In genomic region chr3:189766416-189766815, GRCh38 we compare ENCODE assay signal across 17 cellular contexts.
DNase-seq lines count a peak whose midpoint lies in the region; ATAC-seq, FAIRE-seq and TF ChIP-seq lines count a peak whose summit lies in the region.
"Had no signal": no experiment of that assay in that cellular context is flagged by ENCODE, and none has a peak within 500 bp of the region (broad histone marks: within the 10 kb centered on the region; RNA-seq: fewer than 3 reads in every experiment).

No MANE protein-coding gene starts in this region.

- no peak for TF ChIP-seq RAD21 in H1 (IDR thresholded peaks at IDR 0.05 in 1 of 2, conservative IDR thresholded peaks at IDR 0.05 in 1 of 2; ENCODE audit: low read depth in 2 of 2, low read length in 2 of 2)

- no peaks in the 10 kb centered on the region for H3K4me1 Mint-ChIP-seq in activated CD8-positive, alpha-beta T cell treated with anti-CD3 and anti-CD28 coated beads for 36 hours (ENCODE audit: low read depth)
- no peaks in the 10 kb centered on the region for H3K4me1 Mint-ChIP-seq in activated CD8-positive, alpha-beta memory T cell treated with anti-CD3 and anti-CD28 coated beads, Interleukin-2, amount 10 ng/mL, durations not matched to agents 7 days and 5 days
- H3K4me1 Mint-ChIP-seq: activated naive CD4-positive, alpha-beta T cell treated with anti-CD3 and anti-CD28 coated beads, Interleukin-2, amount 10 ng/mL, durations not matched to agents 7 days and 5 days; brain; CD4-positive, alpha-beta memory T cell had no signal

- H3K18ac ChIP-seq in H1 (ENCODE audit: extremely low read depth, low read length) (no peak overlapping the region), mesendoderm (ENCODE audit: low read length) (no peak overlapping the region)

- 77% methylated on average over 2 of the region's 2 CpGs; no CpG with 5 or more reads in 1 of the 2 experiments for WGBS in H1 (ENCODE audit: extremely low coverage in 1 of 2, insufficient coverage in 1 of 2, insufficient read length in 1 of 2, insufficient replicate concordance in 2 of 2, low coverage in 1 of 2, low lambda C conversion rate in 2 of 2, missing lambda C conversion rate in 1 of 2), 2 experiments
- WGBS in mesendoderm (ENCODE audit: extremely low coverage, insufficient coverage, low lambda C conversion rate): no CpG with 5 or more reads among the region's 2 CpGs

- H3K36me3 ChIP-seq in H1 (ENCODE audit: control insufficient read depth in 2 of 4, insufficient read depth in 4 of 4, low read length in 3 of 4) (no peaks in the 10 kb centered on the region), mesendoderm (ENCODE audit: control insufficient read depth, insufficient read depth, low read length) (no peaks in the 10 kb centered on the region)

- H2AK5ac ChIP-seq in H1 (ENCODE audit: low read depth, low read length) (no peak overlapping the region), mesendoderm (ENCODE audit: low read length) (no peak overlapping the region)

- H3K4me2 ChIP-seq in H1 (ENCODE audit: insufficient read depth in 1 of 2, low read depth in 2 of 2, low read length in 2 of 2) (no peak overlapping the region), mesendoderm (ENCODE audit: low read length) (no peak overlapping the region)

- H2BK20ac ChIP-seq in H1 (ENCODE audit: low read length): no peak overlapping the region

- CTCF ChIA-PET in H1 (lab: Charles Lee; ENCODE audit: partially characterized antibody): no interaction called here
- CTCF ChIA-PET in activated CD8-positive, alpha-beta T cell treated with anti-CD3 and anti-CD28 coated beads for 36 hours (lab: Charles Lee): no interaction called here
- CTCF ChIA-PET in activated CD8-positive, alpha-beta memory T cell treated with anti-CD3 and anti-CD28 coated beads, Interleukin-2, amount 10 ng/mL, durations not matched to agents 7 days and 5 days (lab: Charles Lee): no interaction called here

- DNase-seq in AG20443 (ENCODE audit: low spot score) (peak; percentile 14), OCI-M1 (lab: John Stamatoyannopoulos, UW) (peak; percentile 3), H1 (ENCODE audit: low read depth in 1 of 2, low spot score in 2 of 2) (no peak), mesendoderm (peak; percentile 74)
- DNase-seq in activated CD8-positive, alpha-beta T cell treated with anti-CD3 and anti-CD28 coated beads for 36 hours: no peak
- no peak for DNase-seq in activated CD4-positive, alpha-beta T cell treated with anti-CD3 and anti-CD28 coated beads, Interleukin-2, amount 50 U/mL, for 48 hours
- DNase-seq in activated CD8-positive, alpha-beta memory T cell treated with anti-CD3 and anti-CD28 coated beads, Interleukin-2, amount 10 ng/mL, durations not matched to agents 7 days and 5 days: no peak
- DNase-seq: activated naive CD4-positive, alpha-beta T cell treated with anti-CD3 and anti-CD28 coated beads, Interleukin-2, amount 10 ng/mL, durations not matched to agents 7 days and 5 days; CD4-positive, alpha-beta memory T cell; dorsolateral prefrontal cortex; EL; NCI-H1092; NCI-H82; RPMI8226; stimulated activated CD4-positive, alpha-beta T cell treated with anti-CD3 and anti-CD28 coated beads, Interleukin-4, amount 100 ng/mL, for 4 hours had no signal

- H4K8ac ChIP-seq in H1 (ENCODE audit: extremely low read depth, insufficient read depth, low read length): no peak overlapping the region
- no peak overlapping the region for H4K8ac ChIP-seq in mesendoderm (ENCODE audit: low read depth, low read length)

- H3K79me1 ChIP-seq in H1 (ENCODE audit: low read depth, low read length): no peaks in the 10 kb centered on the region
- H3K79me1 ChIP-seq in mesendoderm (ENCODE audit: low read length): no peaks in the 10 kb centered on the region

- H3K23me2 ChIP-seq in H1 (ENCODE audit: low read depth, low read length): no peaks in the 10 kb centered on the region

- H2AFZ ChIP-seq in H1 (ENCODE audit: low read length): no peak overlapping the region

- H2BK12ac ChIP-seq in H1 (ENCODE audit: low read depth, low read length): no peak overlapping the region

- H2BK120ac ChIP-seq in H1 (replicated peaks; ENCODE audit: low read depth, low read length) (no peak overlapping the region), mesendoderm (ENCODE audit: low read depth, low read length) (no peak overlapping the region)

- H3K4me3 ChIP-seq in H1 (ENCODE audit: extremely low read depth in 1 of 4, insufficient read depth in 2 of 4, low read depth in 3 of 4, low read length in 4 of 4) (no peak overlapping the region), mesendoderm (ENCODE audit: low read length) (no peak overlapping the region)
- H3K4me3 ChIP-seq: dorsolateral prefrontal cortex had no signal

- no peaks in the 10 kb centered on the region for H4K20me1 ChIP-seq in H1 (replicated peaks in 1 of 2; ENCODE audit: control insufficient read depth in 1 of 2, insufficient read depth in 2 of 2, low read length in 2 of 2)

- no peak for TF ChIP-seq POLR2A in H1 (IDR thresholded peaks at IDR 0.05; ENCODE audit: control extremely low read depth in 1 of 2, low read depth in 2 of 2, low read length in 2 of 2)

- H3K27ac ChIP-seq in H1 (ENCODE audit: low read depth, low read length): no peak overlapping the region
- no peak overlapping the region for H3K27ac ChIP-seq in mesendoderm (ENCODE audit: low read depth, low read length)
- H3K27ac ChIP-seq: dorsolateral prefrontal cortex had no signal

- H3K36me3 Mint-ChIP-seq in activated CD8-positive, alpha-beta T cell treated with anti-CD3 and anti-CD28 coated beads for 36 hours (ENCODE audit: low read depth): no peaks in the 10 kb centered on the region
- H3K36me3 Mint-ChIP-seq in activated CD8-positive, alpha-beta memory T cell treated with anti-CD3 and anti-CD28 coated beads, Interleukin-2, amount 10 ng/mL, durations not matched to agents 7 days and 5 days: no peaks in the 10 kb centered on the region
- H3K36me3 Mint-ChIP-seq: activated naive CD4-positive, alpha-beta T cell treated with anti-CD3 and anti-CD28 coated beads, Interleukin-2, amount 10 ng/mL, durations not matched to agents 7 days and 5 days; brain; CD4-positive, alpha-beta memory T cell had no signal

- H3K9me3 ChIP-seq in H1 (ENCODE audit: insufficient read depth in 2 of 2, low read depth in 1 of 2, low read length in 1 of 2): 0 out of 4 replicates have a peak, but pooled peaks cover under 1 to 2% of the 10 kb centered on the region in 2 experiments

- H4K5ac ChIP-seq in H1 (ENCODE audit: insufficient read length, low read depth, low read length) (no peak overlapping the region), mesendoderm (ENCODE audit: low read length) (no peak overlapping the region)

- H2BK5ac ChIP-seq in H1 (ENCODE audit: low read depth, low read length): no peak overlapping the region
- no peak overlapping the region for H2BK5ac ChIP-seq in mesendoderm (ENCODE audit: low read length)

- H3K14ac ChIP-seq in H1 (ENCODE audit: insufficient read length): no peak overlapping the region

- no peak overlapping the region for H3K4ac ChIP-seq in H1 (replicated peaks; ENCODE audit: insufficient read length, low read depth, low read length)
- H3K4ac ChIP-seq in mesendoderm (ENCODE audit: low read depth, low read length): no peak overlapping the region

- POLR2A ChIA-PET in H1 (lab: Charles Lee; ENCODE audit: partially characterized antibody): no interaction called here
- POLR2A ChIA-PET in activated CD8-positive, alpha-beta T cell treated with anti-CD3 and anti-CD28 coated beads for 36 hours (lab: Charles Lee): no interaction called here

- H3K9ac ChIP-seq in H1 (replicated peaks in 1 of 4; ENCODE audit: extremely low read depth in 1 of 4, low read depth in 3 of 4, low read length in 3 of 4): no peak overlapping the region
- no peak overlapping the region for H3K9ac ChIP-seq in mesendoderm (ENCODE audit: low read length)

- H3K56ac ChIP-seq in H1 (replicated peaks; ENCODE audit: insufficient read length, low read depth, low read length) (no peak overlapping the region), mesendoderm (ENCODE audit: low read length) (no peak overlapping the region)

- H3K79me2 ChIP-seq in H1 (ENCODE audit: control insufficient read depth in 1 of 2, insufficient read depth in 2 of 2, low read length in 2 of 2) (no peaks in the 10 kb centered on the region), mesendoderm (ENCODE audit: control insufficient read depth, insufficient read depth, low read length) (no peaks in the 10 kb centered on the region)

- peak; percentile 57 for FAIRE-seq in H1 (lab: Jason Lieb, UNC)

- H3K4me3 Mint-ChIP-seq in activated CD8-positive, alpha-beta T cell treated with anti-CD3 and anti-CD28 coated beads for 36 hours: no peak overlapping the region
- no peak overlapping the region for H3K4me3 Mint-ChIP-seq in activated CD8-positive, alpha-beta memory T cell treated with anti-CD3 and anti-CD28 coated beads, Interleukin-2, amount 10 ng/mL, durations not matched to agents 7 days and 5 days
- H3K4me3 Mint-ChIP-seq: activated naive CD4-positive, alpha-beta T cell treated with anti-CD3 and anti-CD28 coated beads, Interleukin-2, amount 10 ng/mL, durations not matched to agents 7 days and 5 days; brain; CD4-positive, alpha-beta memory T cell had no signal

- intact Hi-C loops in activated CD8-positive, alpha-beta T cell treated with anti-CD3 and anti-CD28 coated beads for 36 hours (cut with micrococcal nuclease): no loop called here

- no peaks in the 10 kb centered on the region for H3K27me3 Mint-ChIP-seq in activated CD8-positive, alpha-beta T cell treated with anti-CD3 and anti-CD28 coated beads for 36 hours
- H3K27me3 Mint-ChIP-seq in activated CD8-positive, alpha-beta memory T cell treated with anti-CD3 and anti-CD28 coated beads, Interleukin-2, amount 10 ng/mL, durations not matched to agents 7 days and 5 days: no peaks in the 10 kb centered on the region
- H3K27me3 Mint-ChIP-seq: activated naive CD4-positive, alpha-beta T cell treated with anti-CD3 and anti-CD28 coated beads, Interleukin-2, amount 10 ng/mL, durations not matched to agents 7 days and 5 days had no signal

- H4K91ac ChIP-seq in H1 (replicated peaks; ENCODE audit: insufficient read length, low read length): no peak overlapping the region

- H2BK15ac ChIP-seq in H1 (ENCODE audit: low read length) (no peak overlapping the region), mesendoderm (replicated peaks; ENCODE audit: low read depth) (no peak overlapping the region)

- no peak overlapping the region for H3K23ac ChIP-seq in H1 (ENCODE audit: insufficient read length)
- H3K23ac ChIP-seq in mesendoderm (ENCODE audit: low read length): no peak overlapping the region

- no peak for TF ChIP-seq CTCF in H1 (IDR thresholded peaks at IDR 0.05; ENCODE audit: control extremely low read depth in 1 of 3, insufficient read depth in 1 of 3, low read depth in 1 of 3, low read length in 3 of 3)
- no peak for TF ChIP-seq CTCF in activated CD8-positive, alpha-beta T cell treated with anti-CD3 and anti-CD28 coated beads for 36 hours (IDR thresholded peaks at IDR 0.05)

- ATAC-seq in activated CD8-positive, alpha-beta T cell treated with anti-CD3 and anti-CD28 coated beads for 36 hours: no peak
- no peak for ATAC-seq in HG02642 (IDR thresholded peaks at IDR 0.05; ENCODE audit: poor library complexity, unreplicated experiment)
- ATAC-seq in activated CD8-positive, alpha-beta memory T cell treated with anti-CD3 and anti-CD28 coated beads, Interleukin-2, amount 10 ng/mL, durations not matched to agents 7 days and 5 days: no peak

- no peaks in the 10 kb centered on the region for H3K9me3 Mint-ChIP-seq in activated CD8-positive, alpha-beta T cell treated with anti-CD3 and anti-CD28 coated beads for 36 hours
- no peaks in the 10 kb centered on the region for H3K9me3 Mint-ChIP-seq in activated CD8-positive, alpha-beta memory T cell treated with anti-CD3 and anti-CD28 coated beads, Interleukin-2, amount 10 ng/mL, durations not matched to agents 7 days and 5 days (ENCODE audit: low read depth)
- H3K9me3 Mint-ChIP-seq: activated naive CD4-positive, alpha-beta T cell treated with anti-CD3 and anti-CD28 coated beads, Interleukin-2, amount 10 ng/mL, durations not matched to agents 7 days and 5 days had no signal

- no peaks in the 10 kb centered on the region; a peak in 1 of 7 replicates for H3K4me1 ChIP-seq in H1 (replicated peaks in 1 of 4; ENCODE audit: control insufficient read depth in 3 of 4, insufficient read depth in 4 of 4, low read length in 3 of 4)
- no peaks in the 10 kb centered on the region for H3K4me1 ChIP-seq in mesendoderm (ENCODE audit: control insufficient read depth, low read depth, low read length)

- H3K27me3 ChIP-seq in H1 (replicated peaks in 1 of 4; ENCODE audit: control insufficient read depth in 3 of 4, extremely low read depth in 1 of 4, insufficient read depth in 3 of 4, low read length in 3 of 4) (no peaks in the 10 kb centered on the region; a peak in 2 of 7 replicates), mesendoderm (ENCODE audit: insufficient read depth, low read length, poor library complexity) (no peaks in the 10 kb centered on the region)

- TF ChIP-seq EP300 in H1 (IDR thresholded peaks at IDR 0.05; ENCODE audit: borderline replicate concordance in 1 of 2, low read depth in 2 of 2, low read length in 2 of 2): no peak

- no peak overlapping the region for H3K27ac Mint-ChIP-seq in activated CD8-positive, alpha-beta T cell treated with anti-CD3 and anti-CD28 coated beads for 36 hours
- no peak overlapping the region for H3K27ac Mint-ChIP-seq in activated CD8-positive, alpha-beta memory T cell treated with anti-CD3 and anti-CD28 coated beads, Interleukin-2, amount 10 ng/mL, durations not matched to agents 7 days and 5 days
- H3K27ac Mint-ChIP-seq: activated naive CD4-positive, alpha-beta T cell treated with anti-CD3 and anti-CD28 coated beads, Interleukin-2, amount 10 ng/mL, durations not matched to agents 7 days and 5 days; brain; CD4-positive, alpha-beta memory T cell had no signal

Comparison
In these comparisons a context has a peak if more than half of its experiments do, and no peak if none do; other contexts are left out.
1. DNase-seq: peak in AG20443 (single experiment), OCI-M1 (single experiment) and mesendoderm (single experiment); none in H1 (0 of 2), activated CD8-positive, alpha-beta T cell treated with anti-CD3 and anti-CD28 coated beads for 36 hours (single experiment), activated CD4-positive, alpha-beta T cell treated with anti-CD3 and anti-CD28 coated beads, Interleukin-2, amount 50 U/mL, for 48 hours (0 of 2) and activated CD8-positive, alpha-beta memory T cell treated with anti-CD3 and anti-CD28 coated beads, Interleukin-2, amount 10 ng/mL, durations not matched to agents 7 days and 5 days (single experiment).